Comparison of ENCODE assay signal across 2 cellular contexts in genomic region chr3:13407475-13407874, GRCh38.
TF ChIP-seq lines count a peak whose summit lies in the region.

No MANE protein-coding gene starts in this region.

TF ChIP-seq in WTC11, 78 proteins besides CTCF, POLR2A, EP300 and RAD21 (continues in another document):
- TF ChIP-seq, protein P1, sequence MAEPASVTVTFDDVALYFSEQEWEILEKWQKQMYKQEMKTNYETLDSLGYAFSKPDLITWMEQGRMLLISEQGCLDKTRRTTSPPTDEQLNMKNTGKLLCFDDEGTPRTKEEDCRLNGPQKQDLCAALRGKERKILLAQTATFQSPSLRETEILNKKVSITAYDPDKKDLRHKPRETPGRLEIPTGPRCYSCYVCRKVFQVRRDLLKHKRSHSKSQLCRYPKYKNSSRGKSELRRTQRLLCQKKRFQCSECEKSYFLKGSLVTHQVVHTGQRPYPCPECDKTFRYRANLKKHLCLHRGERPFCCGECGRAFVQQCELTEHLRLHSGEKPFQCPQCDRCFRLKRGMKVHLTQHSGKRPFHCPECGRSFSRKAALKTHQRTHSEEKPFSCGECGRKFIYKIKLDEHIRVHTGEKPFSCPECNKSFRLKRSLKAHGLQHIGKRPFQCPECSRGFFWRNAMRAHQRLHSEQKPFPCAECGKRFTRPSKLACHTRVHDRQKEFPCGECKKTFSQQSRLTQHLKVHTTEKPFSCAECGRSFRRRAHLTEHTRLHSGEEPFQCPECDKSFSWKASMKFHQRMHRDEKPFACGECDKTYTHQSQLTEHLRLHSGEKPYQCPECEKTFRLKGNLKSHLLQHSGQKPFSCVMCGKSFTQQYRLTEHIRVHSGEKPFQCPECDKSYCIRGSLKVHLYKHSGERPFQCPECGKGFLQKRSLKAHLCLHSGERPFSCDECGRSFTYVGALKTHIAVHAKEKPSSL (CRISPR knock-in tag; conservative IDR thresholded peaks at IDR 0.05): no peak
- no peak for TF ChIP-seq KAT7 (CRISPR knock-in tag; IDR thresholded peaks at IDR 0.05; ENCODE audit: borderline replicate concordance)
- TF ChIP-seq, protein P2, sequence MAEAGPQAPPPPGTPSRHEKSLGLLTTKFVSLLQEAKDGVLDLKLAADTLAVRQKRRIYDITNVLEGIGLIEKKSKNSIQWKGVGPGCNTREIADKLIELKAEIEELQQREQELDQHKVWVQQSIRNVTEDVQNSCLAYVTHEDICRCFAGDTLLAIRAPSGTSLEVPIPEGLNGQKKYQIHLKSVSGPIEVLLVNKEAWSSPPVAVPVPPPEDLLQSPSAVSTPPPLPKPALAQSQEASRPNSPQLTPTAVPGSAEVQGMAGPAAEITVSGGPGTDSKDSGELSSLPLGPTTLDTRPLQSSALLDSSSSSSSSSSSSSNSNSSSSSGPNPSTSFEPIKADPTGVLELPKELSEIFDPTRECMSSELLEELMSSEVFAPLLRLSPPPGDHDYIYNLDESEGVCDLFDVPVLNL (CRISPR knock-in tag; IDR thresholded peaks at IDR 0.05; ENCODE audit: borderline replicate concordance, low read depth): no peak
- TF ChIP-seq, protein P3, sequence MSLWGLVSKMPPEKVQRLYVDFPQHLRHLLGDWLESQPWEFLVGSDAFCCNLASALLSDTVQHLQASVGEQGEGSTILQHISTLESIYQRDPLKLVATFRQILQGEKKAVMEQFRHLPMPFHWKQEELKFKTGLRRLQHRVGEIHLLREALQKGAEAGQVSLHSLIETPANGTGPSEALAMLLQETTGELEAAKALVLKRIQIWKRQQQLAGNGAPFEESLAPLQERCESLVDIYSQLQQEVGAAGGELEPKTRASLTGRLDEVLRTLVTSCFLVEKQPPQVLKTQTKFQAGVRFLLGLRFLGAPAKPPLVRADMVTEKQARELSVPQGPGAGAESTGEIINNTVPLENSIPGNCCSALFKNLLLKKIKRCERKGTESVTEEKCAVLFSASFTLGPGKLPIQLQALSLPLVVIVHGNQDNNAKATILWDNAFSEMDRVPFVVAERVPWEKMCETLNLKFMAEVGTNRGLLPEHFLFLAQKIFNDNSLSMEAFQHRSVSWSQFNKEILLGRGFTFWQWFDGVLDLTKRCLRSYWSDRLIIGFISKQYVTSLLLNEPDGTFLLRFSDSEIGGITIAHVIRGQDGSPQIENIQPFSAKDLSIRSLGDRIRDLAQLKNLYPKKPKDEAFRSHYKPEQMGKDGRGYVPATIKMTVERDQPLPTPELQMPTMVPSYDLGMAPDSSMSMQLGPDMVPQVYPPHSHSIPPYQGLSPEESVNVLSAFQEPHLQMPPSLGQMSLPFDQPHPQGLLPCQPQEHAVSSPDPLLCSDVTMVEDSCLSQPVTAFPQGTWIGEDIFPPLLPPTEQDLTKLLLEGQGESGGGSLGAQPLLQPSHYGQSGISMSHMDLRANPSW (CRISPR knock-in tag; conservative IDR thresholded peaks at IDR 0.05; ENCODE audit: low read depth): no peak
- TF ChIP-seq MYBL2 (CRISPR knock-in tag; IDR thresholded peaks at IDR 0.05): no peak
- TF ChIP-seq ZNF317 (CRISPR knock-in tag; IDR thresholded peaks at IDR 0.05; ENCODE audit: borderline replicate concordance, low read depth): no peak
- no peak for TF ChIP-seq NFE2L1 (CRISPR knock-in tag; IDR thresholded peaks at IDR 0.05)
- TF ChIP-seq ZNF138 (CRISPR knock-in tag; conservative IDR thresholded peaks at IDR 0.05): no peak
- TF ChIP-seq GTF2I (CRISPR knock-in tag; conservative IDR thresholded peaks at IDR 0.05): no peak
- TF ChIP-seq, protein P4, sequence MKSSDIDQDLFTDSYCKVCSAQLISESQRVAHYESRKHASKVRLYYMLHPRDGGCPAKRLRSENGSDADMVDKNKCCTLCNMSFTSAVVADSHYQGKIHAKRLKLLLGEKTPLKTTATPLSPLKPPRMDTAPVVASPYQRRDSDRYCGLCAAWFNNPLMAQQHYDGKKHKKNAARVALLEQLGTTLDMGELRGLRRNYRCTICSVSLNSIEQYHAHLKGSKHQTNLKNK (CRISPR knock-in tag; IDR thresholded peaks at IDR 0.05): no peak
- TF ChIP-seq, protein P5, sequence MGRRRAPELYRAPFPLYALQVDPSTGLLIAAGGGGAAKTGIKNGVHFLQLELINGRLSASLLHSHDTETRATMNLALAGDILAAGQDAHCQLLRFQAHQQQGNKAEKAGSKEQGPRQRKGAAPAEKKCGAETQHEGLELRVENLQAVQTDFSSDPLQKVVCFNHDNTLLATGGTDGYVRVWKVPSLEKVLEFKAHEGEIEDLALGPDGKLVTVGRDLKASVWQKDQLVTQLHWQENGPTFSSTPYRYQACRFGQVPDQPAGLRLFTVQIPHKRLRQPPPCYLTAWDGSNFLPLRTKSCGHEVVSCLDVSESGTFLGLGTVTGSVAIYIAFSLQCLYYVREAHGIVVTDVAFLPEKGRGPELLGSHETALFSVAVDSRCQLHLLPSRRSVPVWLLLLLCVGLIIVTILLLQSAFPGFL (CRISPR knock-in tag; IDR thresholded peaks at IDR 0.05; ENCODE audit: borderline replicate concordance): no peak
- no peak for TF ChIP-seq TP53 (CRISPR knock-in tag; IDR thresholded peaks at IDR 0.05)
- no peak for TF ChIP-seq NR1H2 (CRISPR knock-in tag; IDR thresholded peaks at IDR 0.05)
- TF ChIP-seq NR2C2 (CRISPR knock-in tag; IDR thresholded peaks at IDR 0.05): no peak
- no peak for TF ChIP-seq MXD4 (CRISPR knock-in tag; IDR thresholded peaks at IDR 0.05; ENCODE audit: borderline replicate concordance)
- TF ChIP-seq AFF4 (CRISPR knock-in tag; IDR thresholded peaks at IDR 0.05; ENCODE audit: borderline replicate concordance): no peak

TF ChIP-seq in H1, 55 proteins besides CTCF, POLR2A, EP300 and RAD21:
- TF ChIP-seq, protein P6, sequence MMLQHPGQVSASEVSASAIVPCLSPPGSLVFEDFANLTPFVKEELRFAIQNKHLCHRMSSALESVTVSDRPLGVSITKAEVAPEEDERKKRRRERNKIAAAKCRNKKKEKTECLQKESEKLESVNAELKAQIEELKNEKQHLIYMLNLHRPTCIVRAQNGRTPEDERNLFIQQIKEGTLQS (IDR thresholded peaks at IDR 0.05; ENCODE audit: insufficient read depth, low read depth, low read length): no peak
- TF ChIP-seq SUZ12 (IDR thresholded peaks at IDR 0.05; ENCODE audit: low read length) (no peak), TAF7 (optimal IDR thresholded peaks at IDR 0.05; ENCODE audit: borderline replicate concordance, low read depth, low read length) (no peak), SAP30 (IDR thresholded peaks at IDR 0.05; ENCODE audit: insufficient read depth, insufficient replicate concordance, low read length) (no peak), TAF1 (IDR thresholded peaks at IDR 0.05; ENCODE audit: low read depth, low read length) (no peak), SP1 (IDR thresholded peaks at IDR 0.05; ENCODE audit: low read depth, low read length) (no peak), SIN3A (conservative IDR thresholded peaks at IDR 0.05 in 1 of 2, IDR thresholded peaks at IDR 0.05 in 1 of 2; ENCODE audit: low read depth in 1 of 2, low read length in 2 of 2) (no peak), MAFK (IDR thresholded peaks at IDR 0.05; ENCODE audit: low read depth, low read length) (no peak), SIRT6 (IDR thresholded peaks at IDR 0.05; ENCODE audit: low read length) (no peak), EGR1 (IDR thresholded peaks at IDR 0.05; ENCODE audit: borderline replicate concordance, low read depth, low read length) (no peak), SIX5 (IDR thresholded peaks at IDR 0.05; ENCODE audit: low read depth, low read length) (no peak)
- TF ChIP-seq, protein P7, sequence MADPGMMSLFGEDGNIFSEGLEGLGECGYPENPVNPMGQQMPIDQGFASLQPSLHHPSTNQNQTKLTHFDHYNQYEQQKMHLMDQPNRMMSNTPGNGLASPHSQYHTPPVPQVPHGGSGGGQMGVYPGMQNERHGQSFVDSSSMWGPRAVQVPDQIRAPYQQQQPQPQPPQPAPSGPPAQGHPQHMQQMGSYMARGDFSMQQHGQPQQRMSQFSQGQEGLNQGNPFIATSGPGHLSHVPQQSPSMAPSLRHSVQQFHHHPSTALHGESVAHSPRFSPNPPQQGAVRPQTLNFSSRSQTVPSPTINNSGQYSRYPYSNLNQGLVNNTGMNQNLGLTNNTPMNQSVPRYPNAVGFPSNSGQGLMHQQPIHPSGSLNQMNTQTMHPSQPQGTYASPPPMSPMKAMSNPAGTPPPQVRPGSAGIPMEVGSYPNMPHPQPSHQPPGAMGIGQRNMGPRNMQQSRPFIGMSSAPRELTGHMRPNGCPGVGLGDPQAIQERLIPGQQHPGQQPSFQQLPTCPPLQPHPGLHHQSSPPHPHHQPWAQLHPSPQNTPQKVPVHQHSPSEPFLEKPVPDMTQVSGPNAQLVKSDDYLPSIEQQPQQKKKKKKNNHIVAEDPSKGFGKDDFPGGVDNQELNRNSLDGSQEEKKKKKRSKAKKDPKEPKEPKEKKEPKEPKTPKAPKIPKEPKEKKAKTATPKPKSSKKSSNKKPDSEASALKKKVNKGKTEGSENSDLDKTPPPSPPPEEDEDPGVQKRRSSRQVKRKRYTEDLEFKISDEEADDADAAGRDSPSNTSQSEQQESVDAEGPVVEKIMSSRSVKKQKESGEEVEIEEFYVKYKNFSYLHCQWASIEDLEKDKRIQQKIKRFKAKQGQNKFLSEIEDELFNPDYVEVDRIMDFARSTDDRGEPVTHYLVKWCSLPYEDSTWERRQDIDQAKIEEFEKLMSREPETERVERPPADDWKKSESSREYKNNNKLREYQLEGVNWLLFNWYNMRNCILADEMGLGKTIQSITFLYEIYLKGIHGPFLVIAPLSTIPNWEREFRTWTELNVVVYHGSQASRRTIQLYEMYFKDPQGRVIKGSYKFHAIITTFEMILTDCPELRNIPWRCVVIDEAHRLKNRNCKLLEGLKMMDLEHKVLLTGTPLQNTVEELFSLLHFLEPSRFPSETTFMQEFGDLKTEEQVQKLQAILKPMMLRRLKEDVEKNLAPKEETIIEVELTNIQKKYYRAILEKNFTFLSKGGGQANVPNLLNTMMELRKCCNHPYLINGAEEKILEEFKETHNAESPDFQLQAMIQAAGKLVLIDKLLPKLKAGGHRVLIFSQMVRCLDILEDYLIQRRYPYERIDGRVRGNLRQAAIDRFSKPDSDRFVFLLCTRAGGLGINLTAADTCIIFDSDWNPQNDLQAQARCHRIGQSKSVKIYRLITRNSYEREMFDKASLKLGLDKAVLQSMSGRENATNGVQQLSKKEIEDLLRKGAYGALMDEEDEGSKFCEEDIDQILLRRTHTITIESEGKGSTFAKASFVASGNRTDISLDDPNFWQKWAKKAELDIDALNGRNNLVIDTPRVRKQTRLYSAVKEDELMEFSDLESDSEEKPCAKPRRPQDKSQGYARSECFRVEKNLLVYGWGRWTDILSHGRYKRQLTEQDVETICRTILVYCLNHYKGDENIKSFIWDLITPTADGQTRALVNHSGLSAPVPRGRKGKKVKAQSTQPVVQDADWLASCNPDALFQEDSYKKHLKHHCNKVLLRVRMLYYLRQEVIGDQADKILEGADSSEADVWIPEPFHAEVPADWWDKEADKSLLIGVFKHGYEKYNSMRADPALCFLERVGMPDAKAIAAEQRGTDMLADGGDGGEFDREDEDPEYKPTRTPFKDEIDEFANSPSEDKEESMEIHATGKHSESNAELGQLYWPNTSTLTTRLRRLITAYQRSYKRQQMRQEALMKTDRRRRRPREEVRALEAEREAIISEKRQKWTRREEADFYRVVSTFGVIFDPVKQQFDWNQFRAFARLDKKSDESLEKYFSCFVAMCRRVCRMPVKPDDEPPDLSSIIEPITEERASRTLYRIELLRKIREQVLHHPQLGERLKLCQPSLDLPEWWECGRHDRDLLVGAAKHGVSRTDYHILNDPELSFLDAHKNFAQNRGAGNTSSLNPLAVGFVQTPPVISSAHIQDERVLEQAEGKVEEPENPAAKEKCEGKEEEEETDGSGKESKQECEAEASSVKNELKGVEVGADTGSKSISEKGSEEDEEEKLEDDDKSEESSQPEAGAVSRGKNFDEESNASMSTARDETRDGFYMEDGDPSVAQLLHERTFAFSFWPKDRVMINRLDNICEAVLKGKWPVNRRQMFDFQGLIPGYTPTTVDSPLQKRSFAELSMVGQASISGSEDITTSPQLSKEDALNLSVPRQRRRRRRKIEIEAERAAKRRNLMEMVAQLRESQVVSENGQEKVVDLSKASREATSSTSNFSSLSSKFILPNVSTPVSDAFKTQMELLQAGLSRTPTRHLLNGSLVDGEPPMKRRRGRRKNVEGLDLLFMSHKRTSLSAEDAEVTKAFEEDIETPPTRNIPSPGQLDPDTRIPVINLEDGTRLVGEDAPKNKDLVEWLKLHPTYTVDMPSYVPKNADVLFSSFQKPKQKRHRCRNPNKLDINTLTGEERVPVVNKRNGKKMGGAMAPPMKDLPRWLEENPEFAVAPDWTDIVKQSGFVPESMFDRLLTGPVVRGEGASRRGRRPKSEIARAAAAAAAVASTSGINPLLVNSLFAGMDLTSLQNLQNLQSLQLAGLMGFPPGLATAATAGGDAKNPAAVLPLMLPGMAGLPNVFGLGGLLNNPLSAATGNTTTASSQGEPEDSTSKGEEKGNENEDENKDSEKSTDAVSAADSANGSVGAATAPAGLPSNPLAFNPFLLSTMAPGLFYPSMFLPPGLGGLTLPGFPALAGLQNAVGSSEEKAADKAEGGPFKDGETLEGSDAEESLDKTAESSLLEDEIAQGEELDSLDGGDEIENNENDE (IDR thresholded peaks at IDR 0.05; ENCODE audit: insufficient replicate concordance, low read length): no peak
- TF ChIP-seq, protein P8, sequence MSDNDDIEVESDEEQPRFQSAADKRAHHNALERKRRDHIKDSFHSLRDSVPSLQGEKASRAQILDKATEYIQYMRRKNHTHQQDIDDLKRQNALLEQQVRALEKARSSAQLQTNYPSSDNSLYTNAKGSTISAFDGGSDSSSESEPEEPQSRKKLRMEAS (IDR thresholded peaks at IDR 0.05): no peak
